15 cellular contexts compared by ENCODE assay signal in genomic region chr15:99845009-99845408, GRCh38.
DNase-seq lines count a peak whose midpoint lies in the region; ATAC-seq and TF ChIP-seq lines count a peak whose summit lies in the region.
"Had no signal": no experiment of that assay in that cellular context is flagged by ENCODE, and none has a peak within 500 bp of the region (broad histone marks: within the 10 kb centered on the region; RNA-seq: fewer than 3 reads in every experiment).

No MANE protein-coding gene starts in this region.

- H3K27me3 ChIP-seq in MG63: no peaks in the 10 kb centered on the region
- H3K27me3 ChIP-seq: adrenal gland, esophagus muscularis mucosa, tibial artery had no signal

- ATAC-seq in GM21529 (IDR thresholded peaks at IDR 0.05; ENCODE audit: unreplicated experiment): peak; percentile 66

- DNase-seq in NCI-H1092 treated with DMSO at 0.1 percent for 48 hours (lab: John Stamatoyannopoulos, UW) (peak; percentile 28), NCI-H1092 (lab: John Stamatoyannopoulos, UW) (no peak), fibroblast of pulmonary artery (ENCODE audit: low read depth) (peak; percentile 60), COR-L47 (lab: John Stamatoyannopoulos, UW) (no peak), activated gamma-delta T cell treated with Interleukin-2 at 50 U/mL for 16 hours (no peak), MG63 (no peak)
- peak; percentile 6 for DNase-seq in Jurkat, Clone E6-1 (ENCODE audit: low read depth, low spot score)
- DNase-seq: 8988T; adrenal gland; NCI-H1694 treated with DMSO at 0.1 percent for 48 hours; PC-9; stimulated activated CD4-positive, alpha-beta T cell treated with anti-CD3 and anti-CD28 coated beads, Interleukin-4, amount 100 ng/mL, for 4 hours; tibial artery had no signal

- TF ChIP-seq CTCF in fibroblast of pulmonary artery (IDR thresholded peaks at IDR 0.05; ENCODE audit: low read length, missing control alignments): no peak

- no peak overlapping the region for H3K4me3 ChIP-seq in Jurkat, Clone E6-1 (ENCODE audit: low read length)
- H3K4me3 ChIP-seq in fibroblast of pulmonary artery (replicated peaks; ENCODE audit: low read depth, low read length) (no peak overlapping the region), MG63 (no peak overlapping the region)
- H3K4me3 ChIP-seq: adrenal gland, esophagus muscularis mucosa, PC-9, tibial artery had no signal

- H3K9me3 ChIP-seq in MG63: no peaks in the 10 kb centered on the region
- H3K9me3 ChIP-seq: adrenal gland, esophagus muscularis mucosa, tibial artery had no signal

- H3K36me3 ChIP-seq in MG63: no peaks in the 10 kb centered on the region
- H3K36me3 ChIP-seq: adrenal gland, esophagus muscularis mucosa, tibial artery had no signal

Comparison
In these comparisons a context has a peak if more than half of its experiments do, and no peak if none do; other contexts are left out.
1. DNase-seq: peak in NCI-H1092 treated with DMSO at 0.1 percent for 48 hours (single experiment), Jurkat, Clone E6-1 (single experiment) and fibroblast of pulmonary artery (single experiment); none in NCI-H1092 (single experiment), COR-L47 (single experiment), activated gamma-delta T cell treated with Interleukin-2 at 50 U/mL for 16 hours (single experiment) and MG63 (single experiment).